Comparison of ENCODE assay signal across 16 cellular contexts in the genomic region with DNA sequence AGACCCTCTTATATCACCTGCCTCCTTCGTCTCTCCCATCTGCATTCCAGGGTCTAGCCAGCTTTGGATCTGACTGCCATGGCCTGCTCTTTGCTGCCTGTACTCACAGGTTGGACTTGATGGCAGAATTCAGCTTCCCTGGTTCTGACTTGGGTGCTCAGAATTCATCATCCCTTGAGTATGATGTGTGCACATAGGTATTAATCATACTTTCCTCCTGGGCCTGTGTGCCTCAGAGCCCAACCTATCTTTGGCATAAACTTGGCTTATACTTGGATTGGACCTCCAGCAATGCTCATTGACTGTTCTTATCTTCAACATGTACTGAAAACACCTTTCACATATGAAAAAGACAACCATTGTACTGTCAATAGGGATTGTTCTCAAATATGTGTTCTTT.
"Had no signal": no experiment of that assay in that cellular context is flagged by ENCODE, and none has a peak within 500 bp of the region (broad histone marks: within the 10 kb centered on the region; RNA-seq: fewer than 3 reads in every experiment).

No MANE protein-coding gene starts in this region.

- DNase-seq: dorsolateral prefrontal cortex; effector CD8-positive, alpha-beta T cell; esophagus squamous epithelium; heart left ventricle; hippocampal formation; mucosa of descending colon; naive thymus-derived CD8-positive, alpha-beta T cell; posterior cingulate gyrus; spleen; stimulated activated CD4-positive, alpha-beta T cell treated with anti-CD3 and anti-CD28 coated beads, Interleukin-15, amount 100 ng/mL, for 24 hours; stimulated activated CD4-positive, alpha-beta T cell treated with anti-CD3 and anti-CD28 coated beads, Interleukin-1b, Interleukin-23, amount 100 ng/mL, for 48 hours; stimulated activated CD4-positive, alpha-beta T cell treated with anti-CD3 and anti-CD28 coated beads, Interleukin-4, amount 100 ng/mL, for 24 hours; tibial artery; upper lobe of right lung had no signal

- H3K27me3 ChIP-seq: dorsolateral prefrontal cortex, esophagus squamous epithelium, heart left ventricle, spleen, tibial artery, upper lobe of right lung, vagina had no signal

- H3K4me3 ChIP-seq: coronary artery, dorsolateral prefrontal cortex, esophagus squamous epithelium, heart left ventricle, mucosa of descending colon, spleen, tibial artery, upper lobe of right lung, vagina had no signal

- H3K36me3 ChIP-seq: esophagus squamous epithelium, heart left ventricle, spleen, tibial artery, upper lobe of right lung, vagina had no signal

- H3K4me1 ChIP-seq: esophagus squamous epithelium, heart left ventricle, spleen, tibial artery, upper lobe of right lung, vagina had no signal

- H3K27ac ChIP-seq: coronary artery, dorsolateral prefrontal cortex, esophagus squamous epithelium, heart left ventricle, spleen, tibial artery, upper lobe of right lung, vagina had no signal

- H3K9me3 ChIP-seq: esophagus squamous epithelium, heart left ventricle, mucosa of descending colon, spleen, tibial artery, upper lobe of right lung, vagina had no signal
